In the genomic region with DNA sequence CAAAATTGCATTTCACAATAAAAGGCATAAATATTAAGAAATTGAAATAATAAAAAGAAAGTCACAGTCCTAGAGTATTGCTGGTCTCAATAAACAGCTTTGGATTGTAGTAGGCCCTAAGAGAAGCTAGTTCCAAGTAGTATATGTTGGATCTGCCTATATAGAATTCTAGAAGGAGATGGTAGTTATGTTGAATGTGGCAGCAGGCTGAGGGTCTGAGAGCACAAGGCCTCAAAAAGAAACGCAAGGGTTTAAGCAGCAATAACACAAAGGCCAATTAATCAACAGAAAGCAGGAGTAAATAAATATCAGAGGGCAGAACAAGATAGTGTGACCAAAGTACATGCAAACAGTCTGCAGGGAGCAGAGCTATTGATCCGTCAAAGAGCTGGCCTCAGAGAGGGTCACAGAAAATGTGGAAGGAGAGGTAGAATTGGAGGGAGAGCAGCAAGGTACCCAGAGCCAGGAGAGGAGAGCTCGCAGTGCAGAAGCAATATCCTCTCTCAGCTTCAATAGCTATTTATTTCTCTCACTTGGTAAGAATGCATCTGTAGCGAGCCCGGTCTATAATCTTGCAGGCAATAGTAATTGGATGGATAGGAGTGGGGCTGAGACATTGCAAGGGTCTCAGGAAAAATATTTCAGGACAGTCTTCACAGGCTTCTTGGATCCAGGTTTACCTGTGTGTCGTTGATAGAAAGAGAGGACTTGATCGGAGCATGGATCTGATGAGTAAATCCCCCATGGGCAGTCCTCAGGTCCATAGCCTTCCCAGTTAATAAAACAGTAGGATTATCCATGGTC, we compare ENCODE assay signal across 14 cellular contexts. TPM values are rescaled to one million over a fixed set of nuclear protein-coding genes. Genes with fewer than 3 reads are reported as not detected.
DNase-seq lines count a peak whose midpoint lies in the region; ATAC-seq and TF ChIP-seq lines count a peak whose summit lies in the region.
"Had no signal": no experiment of that assay in that cellular context is flagged by ENCODE, and none has a peak within 500 bp of the region (broad histone marks: within the 10 kb centered on the region; RNA-seq: fewer than 3 reads in every experiment).

No MANE protein-coding gene starts in this region.

- peak overlapping the region; percentile 7 for H3K4me2 ChIP-seq in hepatocyte

- no peak overlapping the region for H3K4me3 ChIP-seq in hepatocyte
- H3K4me3 ChIP-seq: HAP-1 had no signal

- H3K36me3 Mint-ChIP-seq in nephron progenitor cell (ENCODE audit: low read depth) (no peaks in the 10 kb centered on the region), type B pancreatic cell (no peaks in the 10 kb centered on the region)

- no peaks in the 10 kb centered on the region for H4K20me1 ChIP-seq in hepatocyte (ENCODE audit: insufficient read depth, poor library complexity, severe bottlenecking)

- H3K4me3 Mint-ChIP-seq in nephron progenitor cell (no peak overlapping the region), type B pancreatic cell (no peak overlapping the region)
- H3K4me3 Mint-ChIP-seq: B cell; CD4-positive, alpha-beta T cell had no signal

- no peak for ATAC-seq in GM19452 (IDR thresholded peaks at IDR 0.05; ENCODE audit: unreplicated experiment)
- ATAC-seq in HG02885 (IDR thresholded peaks at IDR 0.05; ENCODE audit: poor library complexity, unreplicated experiment): no peak

- TF ChIP-seq CTCF in hepatocyte (IDR thresholded peaks at IDR 0.05; ENCODE audit: poor library complexity) (no peak), nephron progenitor cell (IDR thresholded peaks at IDR 0.05) (no peak), type B pancreatic cell (conservative IDR thresholded peaks at IDR 0.05) (no peak)

- H3K27ac Mint-ChIP-seq in nephron progenitor cell: peak overlapping the region; percentile 38
- H3K27ac Mint-ChIP-seq in type B pancreatic cell: peak overlapping the region; percentile 54
- H3K27ac Mint-ChIP-seq: B cell; CD4-positive, alpha-beta T cell had no signal

- no peaks in the 10 kb centered on the region for H3K79me2 ChIP-seq in hepatocyte

- no peak overlapping the region for H2AFZ ChIP-seq in hepatocyte

- H3K4me1 Mint-ChIP-seq in nephron progenitor cell (peaks cover 23% of the 10 kb centered on the region), type B pancreatic cell (ENCODE audit: unreplicated experiment) (peaks cover 10% of the 10 kb centered on the region)

- 70% methylated on average over 7 of the region's 7 CpGs for WGBS in hepatocyte (ENCODE audit: low lambda C conversion rate, missing lambda C conversion rate)

- H3K27me3 Mint-ChIP-seq in nephron progenitor cell (ENCODE audit: low read depth, poor library complexity): peaks cover 6% of the 10 kb centered on the region
- no peaks in the 10 kb centered on the region for H3K27me3 Mint-ChIP-seq in type B pancreatic cell
- H3K27me3 Mint-ChIP-seq: B cell; CD4-positive, alpha-beta T cell had no signal

- H3K36me3 ChIP-seq in hepatocyte (replicated peaks; ENCODE audit: insufficient read depth, low read depth): no peaks in the 10 kb centered on the region
- H3K36me3 ChIP-seq: HAP-1 had no signal

- H3K4me1 ChIP-seq in hepatocyte (ENCODE audit: insufficient read depth): peaks cover 3% of the 10 kb centered on the region

- H3K27ac ChIP-seq in hepatocyte: no peak overlapping the region

- peak; percentile 56 for DNase-seq in HuH-7 (ENCODE audit: low spot score)
- no peak for DNase-seq in hepatocyte (ENCODE audit: low spot score)
- no peak for DNase-seq in nephron progenitor cell
- no peak for DNase-seq in type B pancreatic cell (ENCODE audit: extremely low spot score, unreplicated experiment)
- DNase-seq in GF-D8 (lab: John Stamatoyannopoulos, UW): no peak
- DNase-seq: ACHN; C1 segment of cervical spinal cord; Calu3; CD4-positive, alpha-beta T cell; DMS79 had no signal

- no peaks in the 10 kb centered on the region for H3K9me3 ChIP-seq in hepatocyte (ENCODE audit: low read depth)
- H3K9me3 ChIP-seq: HAP-1 had no signal

- H3K9me3 Mint-ChIP-seq in nephron progenitor cell (no peaks in the 10 kb centered on the region), type B pancreatic cell (no peaks in the 10 kb centered on the region)
- H3K9me3 Mint-ChIP-seq: CD4-positive, alpha-beta T cell had no signal

- no peaks in the 10 kb centered on the region for H3K27me3 ChIP-seq in hepatocyte

- H3K9me2 ChIP-seq in hepatocyte (replicated peaks; ENCODE audit: insufficient read depth): no peaks in the 10 kb centered on the region

RNA-seq across cellular contexts. Expression of gene MED13, which starts 25.1 kb away (rescaled TPM):
- total RNA-seq in hepatocyte (49.7 and 51.2 TPM in 2 replicates), type B pancreatic cell (ENCODE audit: low replicate concordance) (56.6 and 57.1 TPM in 2 replicates)
- polyA plus RNA-seq in hepatocyte: 4.7 and 6.6 TPM in 2 replicates
